Comparison of ENCODE assay signal across 1 cellular context in genomic region chr6:53725791-53726575, GRCh38.
TF ChIP-seq lines count a peak whose summit lies in the region.

No MANE protein-coding gene starts in this region.

TF ChIP-seq in K562, 482 proteins besides CTCF, POLR2A, EP300 and RAD21 (continued from another document):
- no peak for TF ChIP-seq RERE (CRISPR knock-in tag; IDR thresholded peaks at IDR 0.05; ENCODE audit: borderline replicate concordance)
- TF ChIP-seq SMARCA5 (IDR thresholded peaks at IDR 0.05) = no peak
- no peak for TF ChIP-seq RBBP5 (IDR thresholded peaks at IDR 0.05; ENCODE audit: borderline replicate concordance, insufficient read depth, low read length, poor library complexity, severe bottlenecking)
- TF ChIP-seq GTF2B (IDR thresholded peaks at IDR 0.05; ENCODE audit: extremely low read depth, insufficient read length) = no peak
- no peak for TF ChIP-seq PURB (CRISPR knock-in tag; IDR thresholded peaks at IDR 0.05; ENCODE audit: low read depth)
- no peak for TF ChIP-seq SRSF3 (IDR thresholded peaks at IDR 0.05; ENCODE audit: insufficient read depth, low read length)
- no peak for TF ChIP-seq BRD4 (IDR thresholded peaks at IDR 0.05)
- no peak for TF ChIP-seq HNRNPLL (IDR thresholded peaks at IDR 0.05; ENCODE audit: low read depth, low read length, poor library complexity, severe bottlenecking)
- no peak for TF ChIP-seq EWSR1 (IDR thresholded peaks at IDR 0.05; ENCODE audit: borderline replicate concordance, low read depth, partially characterized antibody)
- TF ChIP-seq UBTF (IDR thresholded peaks at IDR 0.05; ENCODE audit: borderline replicate concordance in 1 of 2, low read depth in 2 of 2, low read length in 2 of 2) = no peak
- TF ChIP-seq ZNF24 (IDR thresholded peaks at IDR 0.05) = no peak
- 0 out of 2 replicates have a peak, but pooled peaks have one; percentile 25 for TF ChIP-seq KLF16 (IDR thresholded peaks at IDR 0.05)
- TF ChIP-seq CREM (IDR thresholded peaks at IDR 0.05; ENCODE audit: low read depth) = peak; percentile 51; the same call in 1 of the 2 replicates
- no peak for TF ChIP-seq ZNF75A (CRISPR knock-in tag; IDR thresholded peaks at IDR 0.05)
- TF ChIP-seq SRSF9 (IDR thresholded peaks at IDR 0.05; ENCODE audit: borderline replicate concordance, low read depth, low read length) = no peak
- TF ChIP-seq KAT8 (IDR thresholded peaks at IDR 0.05; ENCODE audit: low read depth) = no peak
- no peak for TF ChIP-seq ETS1 (conservative IDR thresholded peaks at IDR 0.05; ENCODE audit: control insufficient read depth, low read depth, low read length)
- TF ChIP-seq DEAF1 (CRISPR knock-in tag; IDR thresholded peaks at IDR 0.05) = peak; percentile 64
- no peak for TF ChIP-seq ZNF431 (CRISPR knock-in tag; IDR thresholded peaks at IDR 0.05)
- no peak for TF ChIP-seq POLR2AphosphoS2 (IDR thresholded peaks at IDR 0.05; ENCODE audit: low read length)
- TF ChIP-seq NRF1 (conservative IDR thresholded peaks at IDR 0.05 in 1 of 2, IDR thresholded peaks at IDR 0.05 in 1 of 2) = peak in 1 of 2 experiments; percentile 13; a peak in 1 of 4 replicates
- no peak for TF ChIP-seq ZNF253 (CRISPR knock-in tag; conservative IDR thresholded peaks at IDR 0.05)
- no peak for TF ChIP-seq CREBBP (IDR thresholded peaks at IDR 0.05; ENCODE audit: low read depth, low read length)
- no peak for TF ChIP-seq RBM22 (IDR thresholded peaks at IDR 0.05; ENCODE audit: low read depth, low read length, poor library complexity, severe bottlenecking)
- TF ChIP-seq ZNF830 (CRISPR knock-in tag; IDR thresholded peaks at IDR 0.05) = no peak
- no peak for TF ChIP-seq ZNF277 (CRISPR knock-in tag; IDR thresholded peaks at IDR 0.05; ENCODE audit: borderline replicate concordance)
- no peak for TF ChIP-seq THAP12 (CRISPR knock-in tag; IDR thresholded peaks at IDR 0.05)
- TF ChIP-seq E2F6 (IDR thresholded peaks at IDR 0.05; ENCODE audit: borderline replicate concordance in 1 of 2, extremely low read depth in 1 of 2, insufficient read depth in 1 of 2, insufficient read length in 1 of 2, low read depth in 1 of 2, low read length in 1 of 2, poor library complexity in 1 of 2, severe bottlenecking in 1 of 2) = no peak
- no peak for TF ChIP-seq ZFX (CRISPR knock-in tag; IDR thresholded peaks at IDR 0.05)
- no peak for TF ChIP-seq ZNF239 (CRISPR knock-in tag; IDR thresholded peaks at IDR 0.05)
- TF ChIP-seq JUND (IDR thresholded peaks at IDR 0.05; ENCODE audit: borderline replicate concordance, low read depth, low read length) = peak; percentile 25; the same call in 1 of the 2 replicates
- TF ChIP-seq JUND (tag; IDR thresholded peaks at IDR 0.05; ENCODE audit: borderline replicate concordance, low read depth, low read length) = no peak
- TF ChIP-seq ZNF445 (CRISPR knock-in tag; IDR thresholded peaks at IDR 0.05; ENCODE audit: low read depth) = no peak
- TF ChIP-seq NR2F6 (CRISPR knock-in tag; IDR thresholded peaks at IDR 0.05) = no peak
- no peak for TF ChIP-seq ZBTB9 (CRISPR knock-in tag; IDR thresholded peaks at IDR 0.05)
- TF ChIP-seq SAP30 (IDR thresholded peaks at IDR 0.05; ENCODE audit: borderline replicate concordance, insufficient read depth, low read depth, low read length, poor library complexity, severe bottlenecking) = no peak
- TF ChIP-seq ZMIZ1 (IDR thresholded peaks at IDR 0.05; ENCODE audit: low read depth in 2 of 2, low read length in 2 of 2) = 0 out of 4 replicates have a peak, but pooled peaks of 1 of the 2 experiments have one; percentile 19
